Comparison of ENCODE assay signal across 8 cellular contexts in genomic region chr7:116524609-116525297, GRCh38. TPM values are rescaled to one million over a fixed set of nuclear protein-coding genes. Genes with fewer than 3 reads are reported as not detected.
A peak's percentile ranks its signal among the peaks of the same experiment; 100 is the strongest.
DNase-seq lines count a peak whose midpoint lies in the region; ATAC-seq, FAIRE-seq and TF ChIP-seq lines count a peak whose summit lies in the region.

A gene with protein sequence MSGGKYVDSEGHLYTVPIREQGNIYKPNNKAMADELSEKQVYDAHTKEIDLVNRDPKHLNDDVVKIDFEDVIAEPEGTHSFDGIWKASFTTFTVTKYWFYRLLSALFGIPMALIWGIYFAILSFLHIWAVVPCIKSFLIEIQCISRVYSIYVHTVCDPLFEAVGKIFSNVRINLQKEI (plus strand): TSS chr7:116525036. CDS start chr7:116525063, 27 bp downstream.

- peak; percentile 25 to 87; a peak in 1 of 4 replicates for TF ChIP-seq EP300 in SK-N-SH (IDR thresholded peaks at IDR 0.05; ENCODE audit: borderline replicate concordance in 1 of 2, low read depth in 1 of 2, low read length in 1 of 2)

- no peaks in the 10 kb centered on the region for H3K36me3 Mint-ChIP-seq in brain
- H3K36me3 Mint-ChIP-seq in progenitor cell of endocrine pancreas (ENCODE audit: insufficient read depth) = no peaks in the 10 kb centered on the region

- H3K4me3 ChIP-seq in SK-N-SH (ENCODE audit: low read depth in 2 of 2, low read length in 1 of 2) = peak within 1 kb of the TSS; percentile 57 to 84
- H3K4me3 ChIP-seq in hepatocyte = peak within 1 kb of the TSS; percentile 72

- H3K79me2 ChIP-seq in SK-N-SH (ENCODE audit: insufficient read depth) (peaks cover 50% of the 10 kb centered on the region), hepatocyte (no peaks in the 10 kb centered on the region)

- TF ChIP-seq RAD21 in SK-N-SH (IDR thresholded peaks at IDR 0.05; ENCODE audit: low read length) = no peak; the same call in 1 of the 2 replicates

- peaks cover 59% of the 10 kb centered on the region for H3F3A ChIP-seq in SK-N-SH (replicated peaks; ENCODE audit: insufficient read depth)

- H3K9ac ChIP-seq in SK-N-SH = peak within 1 kb of the TSS; percentile 100

- H3K27me3 ChIP-seq in SK-N-SH (ENCODE audit: insufficient read depth) = no peaks in the 10 kb centered on the region
- no peaks in the 10 kb centered on the region for H3K27me3 ChIP-seq in hepatocyte

- no peak for FAIRE-seq in GM19239 (lab: Jason Lieb, UNC)

- peaks cover 0 to 5% (median 0%) of the 10 kb centered on the region in 5 experiments for H3K9me3 Mint-ChIP-seq in brain
- no peaks in the 10 kb centered on the region for H3K9me3 Mint-ChIP-seq in progenitor cell of endocrine pancreas (ENCODE audit: low read depth)

- peaks cover 12% of the 10 kb centered on the region for H4K20me1 ChIP-seq in SK-N-SH (ENCODE audit: insufficient read depth)
- H4K20me1 ChIP-seq in hepatocyte (ENCODE audit: insufficient read depth, poor library complexity, severe bottlenecking) = no peaks in the 10 kb centered on the region

- under 1% methylated on average over 34 of the region's 42 CpGs for WGBS in SK-N-SH (ENCODE audit: low lambda C conversion rate)
- 2% methylated on average over 36 of the region's 42 CpGs for WGBS in hepatocyte (ENCODE audit: low lambda C conversion rate, missing lambda C conversion rate)

- ATAC-seq in HG03520 (IDR thresholded peaks at IDR 0.05; ENCODE audit: unreplicated experiment) = no peak

- no peaks in the 10 kb centered on the region for H3K9me2 ChIP-seq in SK-N-SH
- H3K9me2 ChIP-seq in hepatocyte (replicated peaks; ENCODE audit: insufficient read depth) = no peaks in the 10 kb centered on the region

- H3K4me3 Mint-ChIP-seq in brain (peak within 1 kb of the TSS; percentile 88 to 93 (median 90)), progenitor cell of endocrine pancreas (ENCODE audit: low read depth) (peak within 1 kb of the TSS; percentile 82)

- H3K4me1 ChIP-seq in SK-N-SH (ENCODE audit: control insufficient read depth in 1 of 2, insufficient read depth in 2 of 2, low read depth in 1 of 2, low read length in 1 of 2) (peaks cover 4 to 46% of the 10 kb centered on the region in 2 experiments), hepatocyte (ENCODE audit: insufficient read depth) (peaks cover 17% of the 10 kb centered on the region)

- H3K27ac ChIP-seq in SK-N-SH (ENCODE audit: low read depth in 2 of 2, low read length in 1 of 2) (peak within 1 kb of the TSS; percentile 91 to 99), hepatocyte (peak within 1 kb of the TSS; percentile 46)

- POLR2A ChIA-PET in SK-N-SH (lab: Yijun Ruan, JAX) = no interaction called here

- peak within 1 kb of the TSS; percentile 41; the same call in 1 of the 2 replicates for H2AFZ ChIP-seq in SK-N-SH (ENCODE audit: low read depth)
- peak within 1 kb of the TSS; percentile 81 for H2AFZ ChIP-seq in hepatocyte

- H3K9me3 ChIP-seq in SK-N-SH = no peaks in the 10 kb centered on the region
- no peaks in the 10 kb centered on the region for H3K9me3 ChIP-seq in hepatocyte (ENCODE audit: low read depth)

- CTCF ChIA-PET in SK-N-SH (lab: Yijun Ruan, JAX) = interaction anchor here (0.7 to 3.1 kb wide), 9 partner anchors 10 to 935 kb away, joined by 3 to 18 read pairs (median 7); no protein-coding TSS in a partner anchor

- TF ChIP-seq CTCF in SK-N-SH (IDR thresholded peaks at IDR 0.05) = peak; percentile 43
- no peak for TF ChIP-seq CTCF in brain (conservative IDR thresholded peaks at IDR 0.05)
- no peak for TF ChIP-seq CTCF in hepatocyte (IDR thresholded peaks at IDR 0.05; ENCODE audit: poor library complexity)
- no peak for TF ChIP-seq CTCF in progenitor cell of endocrine pancreas (IDR thresholded peaks at IDR 0.05; ENCODE audit: unreplicated experiment)

- H3K4me2 ChIP-seq in SK-N-SH (peak within 1 kb of the TSS; percentile 90), hepatocyte (peak within 1 kb of the TSS; percentile 98)

- H3K27ac Mint-ChIP-seq in brain = peak within 1 kb of the TSS in 3 of 5 experiments; percentile 58 to 70 (median 63)
- H3K27ac Mint-ChIP-seq in progenitor cell of endocrine pancreas = peak within 1 kb of the TSS; percentile 88

- peak; percentile 35 for DNase-seq in CD1c-positive myeloid dendritic cell (ENCODE audit: extremely low spot score)
- peak; percentile 97 for DNase-seq in HCEC 1CT
- DNase-seq in SK-N-SH = peak; percentile 60
- peak; percentile 78 for DNase-seq in hepatocyte (ENCODE audit: low spot score)
- DNase-seq in progenitor cell of endocrine pancreas (ENCODE audit: low spot score, unreplicated experiment) = peak; percentile 11
- DNase-seq in GM19239 (ENCODE audit: insufficient read length, low spot score) = no peak

- H3K4me1 Mint-ChIP-seq in brain (peaks cover 39% of the 10 kb centered on the region), progenitor cell of endocrine pancreas (ENCODE audit: low read depth) (peaks cover 15% of the 10 kb centered on the region)

- peaks cover 86% of the 10 kb centered on the region for H3K27me3 Mint-ChIP-seq in brain
- peaks cover 67% of the 10 kb centered on the region for H3K27me3 Mint-ChIP-seq in progenitor cell of endocrine pancreas

- H3K36me3 ChIP-seq in SK-N-SH (replicated peaks in 1 of 2; ENCODE audit: control insufficient read depth in 1 of 2, insufficient read depth in 2 of 2, low read length in 1 of 2) = peaks cover 25 to 30% of the 10 kb centered on the region in 2 experiments
- H3K36me3 ChIP-seq in hepatocyte (replicated peaks; ENCODE audit: insufficient read depth, low read depth) = no peaks in the 10 kb centered on the region

TF ChIP-seq in SK-N-SH, 30 proteins besides CTCF, POLR2A, EP300 and RAD21 (continues in another document):
- TF ChIP-seq NRF1 (IDR thresholded peaks at IDR 0.05; ENCODE audit: low read depth, low read length) (0 out of 2 replicates have a peak, but pooled peaks have one; percentile 21), JUND (IDR thresholded peaks at IDR 0.05) (peak; percentile 75), EZH2phosphoT487 (IDR thresholded peaks at IDR 0.05; ENCODE audit: borderline replicate concordance, low read depth) (no peak), IRF3 (IDR thresholded peaks at IDR 0.05; ENCODE audit: low read depth, low read length) (no peak), RXRA (IDR thresholded peaks at IDR 0.05; ENCODE audit: borderline replicate concordance, low read depth) (peak; percentile 49; the same call in 1 of the 2 replicates), ELF1 (IDR thresholded peaks at IDR 0.05) (peak; percentile 10; the same call in 1 of the 2 replicates), TCF12 (IDR thresholded peaks at IDR 0.05) (peak; percentile 78), POLR2AphosphoS5 (IDR thresholded peaks at IDR 0.05; ENCODE audit: low read depth, low read length) (peak; percentile 95), FOXM1 (IDR thresholded peaks at IDR 0.05; ENCODE audit: low read depth) (0 out of 2 replicates have a peak, but pooled peaks have one; percentile 52), SMC3 (IDR thresholded peaks at IDR 0.05; ENCODE audit: low read depth, low read length) (peak; percentile 34), NFIC (IDR thresholded peaks at IDR 0.05; ENCODE audit: borderline replicate concordance) (peak; percentile 97), PBX3 (IDR thresholded peaks at IDR 0.05) (peak; percentile 63), GATA2 (CRISPR knock-in tag; IDR thresholded peaks at IDR 0.05) (no peak), RCOR1 (IDR thresholded peaks at IDR 0.05; ENCODE audit: low read length) (no peak), TAF1 (IDR thresholded peaks at IDR 0.05; ENCODE audit: borderline replicate concordance, low read depth, low read length) (peak; percentile 78; the same call in 1 of the 2 replicates), SIN3A (IDR thresholded peaks at IDR 0.05; ENCODE audit: borderline replicate concordance, low read depth, low read length) (peak; percentile 90; the same call in 1 of the 2 replicates), YY1 (IDR thresholded peaks at IDR 0.05; ENCODE audit: low read depth) (peak; percentile 42; the same call in 1 of the 2 replicates), FOSL2 (IDR thresholded peaks at IDR 0.05; ENCODE audit: borderline replicate concordance, low read depth) (peak; percentile 92)
- TF ChIP-seq, protein P1, sequence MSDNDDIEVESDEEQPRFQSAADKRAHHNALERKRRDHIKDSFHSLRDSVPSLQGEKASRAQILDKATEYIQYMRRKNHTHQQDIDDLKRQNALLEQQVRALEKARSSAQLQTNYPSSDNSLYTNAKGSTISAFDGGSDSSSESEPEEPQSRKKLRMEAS (IDR thresholded peaks at IDR 0.05; ENCODE audit: low read depth) = peak; percentile 81

RNA-seq across cellular contexts. Expression of the gene that starts here (rescaled TPM):
- 968 and 1,061 TPM in 2 replicates for polyA plus RNA-seq in SK-N-SH (2012; rRNA removed)
- 882 and 1,015 TPM in 2 replicates for polyA plus RNA-seq in SK-N-SH (2012; cell fraction: cytosol; rRNA removed)
- 515 and 554 TPM in 2 replicates for polyA plus RNA-seq in SK-N-SH (2012; cell fraction: nucleus; rRNA removed)
- polyA plus RNA-seq in brain (ENCODE audit: insufficient read depth, low read depth, low replicate concordance) = 7.7 TPM
- 36.0 and 47.8 TPM in 2 replicates for total RNA-seq in hepatocyte
- polyA plus RNA-seq in hepatocyte = 43.3 and 60.2 TPM in 2 replicates
- total RNA-seq in progenitor cell of endocrine pancreas = 0.84 TPM in 2 replicates

Comparison
In these comparisons a context has a peak if more than half of its experiments do, and no peak if none do; other contexts are left out.
1. RNA of the gene that starts here (total RNA-seq): 36.0 to 47.8 TPM in hepatocyte; 0.84 TPM in progenitor cell of endocrine pancreas; every median in the first group is over 10 times any median in the second.
2. Peak in DNase-seq in progenitor cell of endocrine pancreas; RNA of the gene not detected or under 1 TPM.